Comparison of ENCODE assay signal across 8 cellular contexts in the genomic region with DNA sequence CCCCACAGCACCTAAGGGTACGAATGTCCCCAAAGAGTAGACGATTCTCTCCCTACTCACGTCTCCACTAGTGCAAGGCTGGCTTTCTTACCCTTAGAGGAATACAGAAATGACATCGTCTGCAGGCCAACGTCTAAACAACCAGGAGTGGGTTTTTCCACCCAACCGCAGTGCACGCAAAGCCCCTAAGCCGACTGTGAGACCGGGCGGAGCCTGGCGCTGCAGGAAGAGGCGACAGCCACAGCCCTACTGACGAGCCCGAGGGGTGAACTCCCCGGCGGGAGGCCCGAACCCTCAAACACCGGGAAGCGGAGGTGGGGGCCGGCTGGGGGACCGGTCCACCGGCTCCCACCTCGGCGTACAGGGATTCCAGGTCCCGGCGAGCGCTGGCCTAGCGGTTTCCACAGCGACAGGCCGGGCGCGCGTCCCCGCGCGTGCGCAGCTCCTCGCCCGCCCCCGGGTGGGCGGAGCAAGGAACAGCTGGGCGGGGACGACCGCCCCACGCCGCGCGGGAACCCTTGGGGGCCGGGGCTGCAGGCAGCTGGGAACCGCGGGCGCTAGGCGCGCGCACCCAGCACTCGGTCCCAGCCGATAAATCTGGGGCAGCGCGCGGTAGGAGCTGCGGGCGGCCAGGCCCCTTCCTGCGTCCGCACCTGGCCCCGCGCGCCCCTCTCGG. TPM values are rescaled to one million over a fixed set of nuclear protein-coding genes. Genes with fewer than 3 reads are reported as not detected.
DNase-seq lines count a peak whose midpoint lies in the region; ATAC-seq and TF ChIP-seq lines count a peak whose summit lies in the region.

TSS of gene CEP19 (minus strand) at position 413 of the 676 bp plus-strand sequence. CDS start 3,593 bp downstream, outside the sequence.
TSS of gene PIGX (plus strand) at position 540 of the 676 bp plus-strand sequence.

- ATAC-seq in thoracic aorta (ENCODE audit: insufficient number of reproducible peaks, low FRiP score, low read depth) = peak; percentile 91

- DNase-seq in GM04504 (ENCODE audit: low read depth) (peak; percentile 77), HEK293T (ENCODE audit: extremely low spot score) (peak; percentile 85), MV-4-11 (lab: John Stamatoyannopoulos, UW) (peak; percentile 80), SK-N-DZ (ENCODE audit: low spot score) (peak; percentile 87), glomerular visceral epithelial cell (ENCODE audit: extremely low spot score) (peak; percentile 89), osteocyte (ENCODE audit: extremely low spot score, unreplicated experiment) (peak; percentile 96), thoracic aorta (ENCODE audit: low spot score) (peak; percentile 20)
- peak; percentile 86 for DNase-seq in activated naive CD4-positive, alpha-beta T cell treated with anti-CD3 and anti-CD28 coated beads, Interleukin-2, amount 50 U/mL, for 16 hours

- no peaks in the 10 kb centered on the region for H3K9me3 ChIP-seq in thoracic aorta

- peak within 1 kb of the TSS; percentile 73 to 79 for H3K27ac ChIP-seq in thoracic aorta

- no peaks in the 10 kb centered on the region for H3K9me3 Mint-ChIP-seq in osteocyte (ENCODE audit: unreplicated experiment)

- H3K4me3 Mint-ChIP-seq in osteocyte (ENCODE audit: unreplicated experiment) = peak within 1 kb of the TSS; percentile 84

- peak within 1 kb of the TSS; percentile 89 for H3K27ac Mint-ChIP-seq in osteocyte (ENCODE audit: unreplicated experiment)

- H3K4me1 ChIP-seq in thoracic aorta (ENCODE audit: control insufficient read depth in 1 of 2, low read depth in 2 of 2) = peaks cover 9 to 20% of the 10 kb centered on the region in 2 donors

- TF ChIP-seq CTCF in osteocyte (IDR thresholded peaks at IDR 0.05) (no peak), thoracic aorta (IDR thresholded peaks at IDR 0.05) (peak; percentile 24)

- H3K27me3 ChIP-seq in thoracic aorta (replicated peaks; ENCODE audit: insufficient read depth) = no peaks in the 10 kb centered on the region

- H3K36me3 Mint-ChIP-seq in osteocyte (ENCODE audit: unreplicated experiment) = peaks cover 3% of the 10 kb centered on the region

- peaks cover 24% of the 10 kb centered on the region for H3K4me1 Mint-ChIP-seq in osteocyte (ENCODE audit: unreplicated experiment)

- no peaks in the 10 kb centered on the region for H3K27me3 Mint-ChIP-seq in osteocyte (ENCODE audit: unreplicated experiment)

- CTCF ChIA-PET in HEK293T (lab: Yijun Ruan, JAX) = no interaction called here

- no peaks in the 10 kb centered on the region for H3K36me3 ChIP-seq in thoracic aorta

- H3K4me3 ChIP-seq in thoracic aorta = peak within 1 kb of the TSS; percentile 93

- POLR2A ChIA-PET in HEK293T (lab: Yijun Ruan, JAX) = interaction anchor here (0.9 to 1.2 kb wide), 4 partner anchors 9 to 29 kb away, joined by 3 read pairs; no protein-coding TSS in a partner anchor

TF ChIP-seq in HEK293T, 16 proteins besides CTCF, POLR2A, EP300 and RAD21:
- TF ChIP-seq L3MBTL2 (conservative IDR thresholded peaks at IDR 0.05) (no peak), ELF4 (IDR thresholded peaks at IDR 0.05) (no peak), SP1 (IDR thresholded peaks at IDR 0.05) (no peak), FOXM1 (IDR thresholded peaks at IDR 0.05; ENCODE audit: borderline replicate concordance) (no peak), HDGF (IDR thresholded peaks at IDR 0.05; ENCODE audit: borderline replicate concordance) (no peak), ZNF384 (IDR thresholded peaks at IDR 0.05) (no peak), PKNOX1 (IDR thresholded peaks at IDR 0.05) (no peak), BHLHE40 (IDR thresholded peaks at IDR 0.05; ENCODE audit: borderline replicate concordance) (no peak)

RNA-seq across cellular contexts. Expression of gene CEP19, which starts in this region (rescaled TPM):
- 5.9 and 8.3 TPM in 2 replicates for polyA plus RNA-seq in SK-N-DZ (2014; cell fraction: cytosol; rRNA removed)
- polyA plus RNA-seq in SK-N-DZ (2014; cell fraction: nucleus; rRNA removed) = 1.9 and 2.2 TPM in 2 replicates
- total RNA-seq in osteocyte = 3.8 and 4.1 TPM in 2 replicates
- total RNA-seq in thoracic aorta = 1 to 10 TPM in 1 of 2 donors, under 1 TPM in 1; 0.42 to 7.3 TPM

RNA-seq across cellular contexts. Expression of gene PIGX, which starts in this region (rescaled TPM):
- 51.8 and 68.9 TPM in 2 replicates for polyA plus RNA-seq in SK-N-DZ (2014; cell fraction: cytosol; rRNA removed)
- 26.2 and 35.3 TPM in 2 replicates for polyA plus RNA-seq in SK-N-DZ (2014; cell fraction: nucleus; rRNA removed)
- total RNA-seq in osteocyte (26.6 and 27.2 TPM in 2 replicates), thoracic aorta (10 to 100 TPM; 19.3 to 23.4 TPM)

Comparison
In these comparisons a context has a peak if more than half of its experiments do, and no peak if none do; other contexts are left out.
1. Peak in every context shown above with its lines: DNase-seq, ATAC-seq, H3K4me3 ChIP-seq and H3K27ac ChIP-seq.
2. DNase-seq: peak in every context shown above with its lines; median percentile 96 in osteocyte; 89 in glomerular visceral epithelial cell; 87 in SK-N-DZ; 86 in activated naive CD4-positive, alpha-beta T cell treated with anti-CD3 and anti-CD28 coated beads, Interleukin-2, amount 50 U/mL, for 16 hours; 85 in HEK293T; 80 in MV-4-11; 77 in GM04504; 20 in thoracic aorta.